In genomic region chr18:32577561-32577960, GRCh38 we compare ENCODE assay signal across 23 cellular contexts.
"Had no signal": no experiment of that assay in that cellular context is flagged by ENCODE, and none has a peak within 500 bp of the region (broad histone marks: within the 10 kb centered on the region; RNA-seq: fewer than 3 reads in every experiment).

No MANE protein-coding gene starts in this region.

- H3K4me2 ChIP-seq: SK-N-SH had no signal

- H3K27ac ChIP-seq: brain microvascular endothelial cell, cardiac muscle cell, SJCRH30, VCaP had no signal

- H3K9ac ChIP-seq: SK-N-SH had no signal

- H3K4me3 ChIP-seq: cardiac muscle cell, K562, SJCRH30 had no signal

- H3K4me1 ChIP-seq: SJCRH30 had no signal

- DNase-seq: activated CD4-positive, alpha-beta memory T cell treated with anti-CD3 and anti-CD28 coated beads for 36 hours; activated CD4-positive, alpha-beta T cell treated with anti-CD3 and anti-CD28 coated beads, Interleukin-2, amount 10 ng/mL, durations not matched to agents 7 days and 5 days; activated CD4-positive, CD25-positive, alpha-beta regulatory T cell; activated CD8-positive, alpha-beta memory T cell treated with anti-CD3 and anti-CD28 coated beads for 24 hours; activated gamma-delta T cell treated with Interleukin-2 at 50 U/mL for 16 hours; activated naive CD4-positive, alpha-beta T cell treated with anti-CD3 and anti-CD28 coated beads, Interleukin-2, amount 10 ng/mL, durations not matched to agents 7 days and 5 days; activated naive CD8-positive, alpha-beta T cell treated with anti-CD3 and anti-CD28 coated beads for 36 hours; activated T-cell treated with anti-CD3 and anti-CD28 coated beads, Interleukin-2, amount 50 U/mL, for 72 hours; brain microvascular endothelial cell; Karpas-422; MM.1S; NCI-H1930; NCI-H446 treated with DMSO at 0.1 percent for 48 hours; NCI-H526 treated with DMSO at 0.1 percent for 48 hours; NK-92 treated with Interleukin-12 subunit alpha and Interleukin-12 subunit beta, amount 100 ng/mL, for 24 hours; OCI-M1; RPMI8226; SJCRH30; SK-N-SH; T-helper 1 cell had no signal

- H3K9me3 ChIP-seq: SJCRH30, SK-N-SH had no signal

- H3K27me3 ChIP-seq: brain microvascular endothelial cell, cardiac muscle cell, SJCRH30 had no signal

- H3K36me3 ChIP-seq: brain microvascular endothelial cell, cardiac muscle cell, SJCRH30 had no signal
